1 cellular context compared by ENCODE assay signal in the genomic region with DNA sequence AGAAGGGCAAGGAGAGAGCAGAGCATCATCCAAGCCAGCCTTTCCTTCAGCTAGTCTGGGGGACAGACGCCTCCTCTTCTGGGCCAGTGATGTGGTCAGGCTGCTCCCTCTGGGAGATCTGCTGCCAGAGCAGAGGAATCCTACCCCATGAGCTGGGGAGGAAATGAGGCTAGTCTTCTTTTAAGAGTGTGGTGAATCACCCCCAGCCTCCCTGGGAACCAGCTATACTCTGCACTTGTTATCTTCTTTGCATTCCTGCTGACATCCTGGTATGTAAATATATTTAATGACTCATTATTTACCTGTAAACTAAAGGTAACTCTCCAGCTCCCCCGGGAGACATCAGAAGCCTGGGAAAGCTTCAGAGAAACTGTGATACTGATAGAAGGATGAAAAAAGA.
TF ChIP-seq lines count a peak whose summit lies in the region.

No MANE protein-coding gene starts in this region.

TF ChIP-seq in H1, 55 proteins besides CTCF, POLR2A, EP300 and RAD21 (continued from another document):
- peak; percentile 73 for TF ChIP-seq TEAD4 (IDR thresholded peaks at IDR 0.05; ENCODE audit: low read depth, low read length)
- TF ChIP-seq TAF1 (IDR thresholded peaks at IDR 0.05; ENCODE audit: low read depth, low read length): peak; percentile 54
- TF ChIP-seq, protein P1, sequence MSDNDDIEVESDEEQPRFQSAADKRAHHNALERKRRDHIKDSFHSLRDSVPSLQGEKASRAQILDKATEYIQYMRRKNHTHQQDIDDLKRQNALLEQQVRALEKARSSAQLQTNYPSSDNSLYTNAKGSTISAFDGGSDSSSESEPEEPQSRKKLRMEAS (IDR thresholded peaks at IDR 0.05): no peak
- no peak for TF ChIP-seq YY1 (IDR thresholded peaks at IDR 0.05; ENCODE audit: low read depth, low read length)
- TF ChIP-seq JUND (IDR thresholded peaks at IDR 0.05; ENCODE audit: low read length): peak; percentile 84
- TF ChIP-seq, protein P2, sequence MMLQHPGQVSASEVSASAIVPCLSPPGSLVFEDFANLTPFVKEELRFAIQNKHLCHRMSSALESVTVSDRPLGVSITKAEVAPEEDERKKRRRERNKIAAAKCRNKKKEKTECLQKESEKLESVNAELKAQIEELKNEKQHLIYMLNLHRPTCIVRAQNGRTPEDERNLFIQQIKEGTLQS (IDR thresholded peaks at IDR 0.05; ENCODE audit: insufficient read depth, low read depth, low read length): no peak
- no peak for TF ChIP-seq CHD1 (IDR thresholded peaks at IDR 0.05; ENCODE audit: low read depth, low read length)
- 0 out of 2 replicates have a peak, but pooled peaks have one; percentile 34 for TF ChIP-seq POLR2AphosphoS5 (IDR thresholded peaks at IDR 0.05; ENCODE audit: low read depth, low read length)
- peak; percentile 54; the same call in 1 of the 2 replicates for TF ChIP-seq JUN (IDR thresholded peaks at IDR 0.05; ENCODE audit: low read depth, low read length)
